ENCODE assay signal across 8 cellular contexts in the genomic region with DNA sequence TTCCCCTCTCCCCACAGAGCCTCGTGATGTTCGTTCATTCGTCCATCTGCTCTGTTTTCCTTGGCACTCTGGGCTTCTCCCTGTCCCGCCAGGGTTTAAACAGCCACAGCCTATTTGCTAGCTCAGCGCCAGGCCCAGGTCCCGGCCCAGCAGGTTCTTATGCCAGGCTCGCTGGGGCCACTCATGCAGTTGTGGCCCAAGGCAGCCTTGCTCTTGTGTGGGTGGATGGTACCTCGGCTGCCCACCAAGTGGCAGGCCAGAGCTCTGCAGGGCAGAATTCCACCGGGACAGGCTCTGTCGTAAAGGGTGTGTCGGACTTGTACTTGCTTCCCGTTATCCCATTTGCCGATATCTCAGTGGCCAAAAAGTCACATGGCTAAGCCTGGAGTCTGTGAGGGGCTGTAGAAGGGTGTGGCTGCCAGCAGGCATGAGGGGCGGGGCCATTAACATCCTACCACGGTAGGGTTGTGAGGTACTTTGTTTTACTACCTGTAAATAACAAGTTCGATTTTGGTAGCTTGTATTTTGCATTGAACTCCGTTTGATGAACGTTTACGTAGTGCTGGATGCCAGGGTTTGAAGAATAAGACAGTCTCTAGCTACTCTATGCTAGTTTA. TPM values are rescaled to one million over a fixed set of nuclear protein-coding genes. Genes with fewer than 3 reads are reported as not detected.
DNase-seq lines count a peak whose midpoint lies in the region; ATAC-seq and TF ChIP-seq lines count a peak whose summit lies in the region.

No MANE protein-coding gene starts in this region.

- H3K27me3 ChIP-seq in A673 (replicated peaks; ENCODE audit: insufficient read depth, low read depth, low read length, poor library complexity): no peaks in the 10 kb centered on the region
- H3K27me3 ChIP-seq in HCT116 (ENCODE audit: insufficient read depth, low read length): no peaks in the 10 kb centered on the region

- peaks cover under 1% of the 10 kb centered on the region for H3K36me3 ChIP-seq in A673 (ENCODE audit: insufficient read depth, low read length, poor library complexity, severe bottlenecking)
- peaks cover 3 to 7% of the 10 kb centered on the region in 2 experiments; a peak in 3 of 4 replicates for H3K36me3 ChIP-seq in HCT116 (ENCODE audit: control insufficient read depth in 1 of 2, insufficient read depth in 2 of 2, low read length in 2 of 2)

- peak overlapping the region; percentile 77 for H3K4me3 Mint-ChIP-seq in activated CD4-positive, alpha-beta T cell treated with anti-CD3 and anti-CD28 coated beads, Interleukin-2, amount 10 ng/mL, durations not matched to agents 7 days and 5 days

- peaks cover 87% of the 10 kb centered on the region for H3K4me1 Mint-ChIP-seq in activated CD4-positive, alpha-beta T cell treated with anti-CD3 and anti-CD28 coated beads, Interleukin-2, amount 10 ng/mL, durations not matched to agents 7 days and 5 days

- no peak overlapping the region for H3K4me3 ChIP-seq in A673 (ENCODE audit: low read depth, low read length, poor library complexity, severe bottlenecking)
- H3K4me3 ChIP-seq in HCT116 (replicated peaks in 1 of 2; ENCODE audit: low read depth in 1 of 2, low read length in 2 of 2): no peak overlapping the region
- H3K4me3 ChIP-seq in fibroblast of the aortic adventitia (ENCODE audit: low read depth, low read length): peak overlapping the region; percentile 47

- BruUV-seq in A673 (replicated peaks; lab: Mats Ljungman, UMichigan) (no TSS peak), HCT116 (replicated peaks; lab: Mats Ljungman, UMichigan) (no TSS peak)

- H2AFZ ChIP-seq in HCT116 (ENCODE audit: low read depth, low read length, poor library complexity, severe bottlenecking): no peak overlapping the region

- RAD21 ChIA-PET in HCT116 (lab: Charles Lee; ENCODE audit: low non-redundant PET in 1 of 2, low total read pairs in 2 of 2, uncharacterized antibody in 2 of 2, unreplicated experiment in 2 of 2): no interaction called here

- H3K9me2 ChIP-seq in HCT116 (ENCODE audit: insufficient read depth): no peaks in the 10 kb centered on the region

- TF ChIP-seq RAD21 in HCT116 (IDR thresholded peaks at IDR 0.05; ENCODE audit: low read depth): no peak

- H3K4me1 ChIP-seq in A673 (ENCODE audit: insufficient read depth, low read length, poor library complexity, severe bottlenecking): peaks cover 22% of the 10 kb centered on the region
- H3K4me1 ChIP-seq in HCT116 (ENCODE audit: control insufficient read depth in 1 of 2, insufficient read depth in 2 of 2, low read length in 2 of 2): peaks cover 4% of the 10 kb centered on the region in 2 experiments; a peak in 2 of 4 replicates

- DNase-seq in A673 (ENCODE audit: low spot score) (peak; percentile 50), HCT116 (ENCODE audit: low read depth, low spot score) (no peak), fibroblast of the aortic adventitia (ENCODE audit: low read depth) (peak; percentile 85), posterior vena cava (ENCODE audit: low spot score) (peak; percentile 89), dedifferentiated amniotic fluid mesenchymal stem cell (ENCODE audit: extremely low spot score) (no peak), MV-4-11 (lab: John Stamatoyannopoulos, UW) (no peak), Kasumi-1 (lab: John Stamatoyannopoulos, UW) (no peak)
- peak; percentile 47 for DNase-seq in activated CD4-positive, alpha-beta T cell treated with anti-CD3 and anti-CD28 coated beads, Interleukin-2, amount 10 ng/mL, durations not matched to agents 7 days and 5 days

- H4K20me1 ChIP-seq in HCT116 (ENCODE audit: insufficient read depth): no peaks in the 10 kb centered on the region; the same call in 1 of the 2 replicates

- H3K36me3 Mint-ChIP-seq in activated CD4-positive, alpha-beta T cell treated with anti-CD3 and anti-CD28 coated beads, Interleukin-2, amount 10 ng/mL, durations not matched to agents 7 days and 5 days (ENCODE audit: low read depth): peaks cover 23% of the 10 kb centered on the region

- H3K79me2 ChIP-seq in HCT116 (ENCODE audit: insufficient read depth, low read length): peaks cover 95% of the 10 kb centered on the region

- H3K27ac ChIP-seq in A673 (ENCODE audit: low read depth, low read length, poor library complexity, severe bottlenecking) (peak overlapping the region; percentile 70), HCT116 (ENCODE audit: low read depth, low read length) (no peak overlapping the region)

- ATAC-seq in HCT116: peak; percentile 90

- intact Hi-C loops in A673 (cut with micrococcal nuclease; ENCODE audit: unreplicated experiment) (no loop called here), HCT116 (cut with micrococcal nuclease) (no loop called here), posterior vena cava (cut with DNase I) (no loop called here)

- H3K9me3 Mint-ChIP-seq in activated CD4-positive, alpha-beta T cell treated with anti-CD3 and anti-CD28 coated beads, Interleukin-2, amount 10 ng/mL, durations not matched to agents 7 days and 5 days: no peaks in the 10 kb centered on the region

- H3K9ac ChIP-seq in HCT116 (ENCODE audit: low read length): no peak overlapping the region

- H3K4me2 ChIP-seq in HCT116 (ENCODE audit: low read length): no peak overlapping the region

- CTCF ChIA-PET in A673 (lab: Charles Lee) (no interaction called here), HCT116 (lab: Charles Lee) (no interaction called here)
- CTCF ChIA-PET in activated CD4-positive, alpha-beta T cell treated with anti-CD3 and anti-CD28 coated beads, Interleukin-2, amount 10 ng/mL, durations not matched to agents 7 days and 5 days (lab: Charles Lee): no interaction called here

- no peak for TF ChIP-seq POLR2A in HCT116 (IDR thresholded peaks at IDR 0.05; ENCODE audit: borderline replicate concordance, extremely low read depth, insufficient read depth, insufficient read length)

- peak overlapping the region; percentile 98 for H3K27ac Mint-ChIP-seq in activated CD4-positive, alpha-beta T cell treated with anti-CD3 and anti-CD28 coated beads, Interleukin-2, amount 10 ng/mL, durations not matched to agents 7 days and 5 days

- TF ChIP-seq CTCF in A673 (conservative IDR thresholded peaks at IDR 0.05; ENCODE audit: low read depth, low read length) (peak; percentile 45), HCT116 (IDR thresholded peaks at IDR 0.05 in 2 of 3, conservative IDR thresholded peaks at IDR 0.05 in 1 of 3; ENCODE audit: borderline replicate concordance in 1 of 3, insufficient read depth in 1 of 3, low read depth in 2 of 3, low read length in 2 of 3) (peak in 2 of 3 experiments; percentile 24 to 36; a peak in 3 of 6 replicates), fibroblast of the aortic adventitia (IDR thresholded peaks at IDR 0.05; ENCODE audit: insufficient read depth, low read length) (peak; percentile 55)

- H3K27me3 Mint-ChIP-seq in activated CD4-positive, alpha-beta T cell treated with anti-CD3 and anti-CD28 coated beads, Interleukin-2, amount 10 ng/mL, durations not matched to agents 7 days and 5 days: no peaks in the 10 kb centered on the region

- POLR2A ChIA-PET in A673 (lab: Charles Lee; ENCODE audit: low non-redundant PET) (no interaction called here), HCT116 (lab: Charles Lee) (interaction anchor here (0.6 kb wide), 1 partner anchor 9 kb away, joined by 3 read pairs; no protein-coding TSS in a partner anchor)
- POLR2A ChIA-PET in activated CD4-positive, alpha-beta T cell treated with anti-CD3 and anti-CD28 coated beads, Interleukin-2, amount 10 ng/mL, durations not matched to agents 7 days and 5 days (lab: Charles Lee): no interaction called here

- H3K9me3 ChIP-seq in A673 (ENCODE audit: low read depth, low read length, poor library complexity, severe bottlenecking): no peaks in the 10 kb centered on the region
- no peaks in the 10 kb centered on the region for H3K9me3 ChIP-seq in HCT116 (ENCODE audit: control insufficient read depth in 1 of 2, insufficient read depth in 1 of 2, low read depth in 1 of 2, low read length in 2 of 2)

TF ChIP-seq in HCT116, 20 proteins besides CTCF, POLR2A, EP300 and RAD21:
- TF ChIP-seq, protein P1, sequence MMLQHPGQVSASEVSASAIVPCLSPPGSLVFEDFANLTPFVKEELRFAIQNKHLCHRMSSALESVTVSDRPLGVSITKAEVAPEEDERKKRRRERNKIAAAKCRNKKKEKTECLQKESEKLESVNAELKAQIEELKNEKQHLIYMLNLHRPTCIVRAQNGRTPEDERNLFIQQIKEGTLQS (IDR thresholded peaks at IDR 0.05): no peak
- TF ChIP-seq JUND (IDR thresholded peaks at IDR 0.05) (no peak), ZNF274 (IDR thresholded peaks at IDR 0.05; ENCODE audit: low read depth, low read length) (no peak)

RNA-seq across cellular contexts. Expression of a gene that starts 7.9 kb away (rescaled TPM):
- 54.0 and 58.3 TPM in 2 replicates for total RNA-seq in A673 (2021)
- total RNA-seq in HCT116 (2021; ENCODE audit: unreplicated experiment): 43.2 TPM
- polyA plus RNA-seq in HCT116 (2012): 21.3 and 22.5 TPM in 2 replicates
- 10 to 100 TPM; 35.6 to 37.0 TPM for total RNA-seq in activated CD4-positive, alpha-beta T cell treated with anti-CD3 and anti-CD28 coated beads, Interleukin-2, amount 10 ng/mL, durations not matched to agents 7 days and 5 days
- total RNA-seq in fibroblast of the aortic adventitia (ENCODE audit: low replicate concordance): 18.4 and 78.0 TPM in 2 replicates
- 10 to 100 TPM; 16.0 to 24.6 TPM for total RNA-seq in posterior vena cava

RNA-seq across cellular contexts. Expression of a gene that starts 32.9 kb away (rescaled TPM):
- total RNA-seq in A673 (2021): not detected in 2 replicates
- not detected for total RNA-seq in HCT116 (2021; ENCODE audit: unreplicated experiment)
- polyA plus RNA-seq in HCT116 (2012): 0.12 and 0.16 TPM in 2 replicates
- not detected for total RNA-seq in activated CD4-positive, alpha-beta T cell treated with anti-CD3 and anti-CD28 coated beads, Interleukin-2, amount 10 ng/mL, durations not matched to agents 7 days and 5 days
- not detected in 2 replicates for total RNA-seq in fibroblast of the aortic adventitia (ENCODE audit: low replicate concordance)
- not detected for total RNA-seq in posterior vena cava

Comparison
In these comparisons a context has a peak if more than half of its experiments do, and no peak if none do; other contexts are left out.
1. DNase-seq: peak in A673 (single experiment), activated CD4-positive, alpha-beta T cell treated with anti-CD3 and anti-CD28 coated beads, Interleukin-2, amount 10 ng/mL, durations not matched to agents 7 days and 5 days (single experiment), fibroblast of the aortic adventitia (single experiment) and posterior vena cava (single experiment); none in HCT116 (single experiment), dedifferentiated amniotic fluid mesenchymal stem cell (single experiment), MV-4-11 (single experiment) and Kasumi-1 (0 of 2).
2. Peak in every context shown above with its lines, with median percentiles within 50 percentile points of each other: CTCF ChIP-seq.